Comparison of ENCODE assay signal across 10 cellular contexts in the genomic region with DNA sequence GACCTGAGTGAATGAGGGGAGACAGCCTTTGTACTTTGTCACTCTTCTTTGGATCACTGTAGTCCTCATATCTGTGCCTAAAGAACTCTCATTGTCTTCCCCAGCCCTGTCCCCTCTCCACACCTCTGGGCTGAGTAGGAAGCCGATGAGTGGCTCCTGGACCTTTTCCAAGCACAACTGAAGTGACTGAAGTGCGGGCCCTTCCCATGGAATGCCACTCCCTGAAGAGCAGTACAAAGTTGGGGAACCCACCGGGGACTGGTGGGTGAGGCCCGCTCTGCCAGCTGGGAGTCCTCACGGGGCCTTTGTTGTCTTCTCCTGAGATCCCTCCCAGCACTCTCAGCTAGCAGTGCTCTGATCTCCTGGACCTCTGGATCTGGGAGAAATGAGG.
DNase-seq lines count a peak whose midpoint lies in the region; ATAC-seq and TF ChIP-seq lines count a peak whose summit lies in the region.
"Had no signal": no experiment of that assay in that cellular context is flagged by ENCODE, and none has a peak within 500 bp of the region (broad histone marks: within the 10 kb centered on the region; RNA-seq: fewer than 3 reads in every experiment).

No MANE protein-coding gene starts in this region.

- H3K23me2 ChIP-seq in H9 (ENCODE audit: insufficient read length, low read depth, low read length, poor library complexity, severe bottlenecking) = no peaks in the 10 kb centered on the region

- H3K4me2 ChIP-seq in H9 (ENCODE audit: insufficient read depth, insufficient read length, low read length) = no peak overlapping the region

- no peak for DNase-seq in H9
- peak; percentile 66 for DNase-seq in astrocyte of the hippocampus (ENCODE audit: low read depth, low spot score)
- peak; percentile 52 for DNase-seq in left ventricle myocardium superior
- DNase-seq in iPS-NIHi11 (ENCODE audit: low spot score) = no peak
- DNase-seq in esophagus muscularis mucosa (ENCODE audit: extremely low spot score) = no peak
- DNase-seq: erythroblast, MM.1S, RPMI8226 had no signal

- H3K9me3 Mint-ChIP-seq in H9 = no peaks in the 10 kb centered on the region; a peak in 2 of 5 replicates

- H2BK12ac ChIP-seq in H9 (ENCODE audit: insufficient read length, low read depth, low read length) = no peak overlapping the region

- no peak for TF ChIP-seq EP300 in esophagus muscularis mucosa (IDR thresholded peaks at IDR 0.05)

- H3K4me3 ChIP-seq in skeletal muscle tissue (ENCODE audit: low read length in 3 of 3) = no peak overlapping the region
- H3K4me3 ChIP-seq in esophagus muscularis mucosa = no peak overlapping the region

- H3K4me1 ChIP-seq in H9 (ENCODE audit: insufficient read depth, low read length) (peaks cover 10% of the 10 kb centered on the region; the same call in 1 of the 2 replicates), skeletal muscle tissue (ENCODE audit: control insufficient read depth in 3 of 3, insufficient read depth in 3 of 3, low read length in 3 of 3) (peaks cover 71 to 78% (median 73%) of the 10 kb centered on the region in 3 donors), esophagus muscularis mucosa (peaks cover 22 to 64% (median 56%) of the 10 kb centered on the region in 4 donors)

- no peak overlapping the region for H3K4ac ChIP-seq in H9 (ENCODE audit: low read depth, low read length)

- no peak overlapping the region for H2BK5ac ChIP-seq in H9 (ENCODE audit: insufficient read length, low read length)

- H3K27me3 Mint-ChIP-seq in H9 (ENCODE audit: low read depth) = no peaks in the 10 kb centered on the region; the same call in 1 of the 2 replicates

- no peak overlapping the region for H3K14ac ChIP-seq in H9 (ENCODE audit: insufficient read depth, low read length)

- H3K36me3 ChIP-seq in skeletal muscle tissue (ENCODE audit: control insufficient read depth in 3 of 3, insufficient read depth in 3 of 3, low read length in 3 of 3) (peaks cover 9 to 27% (median 18%) of the 10 kb centered on the region in 3 donors), esophagus muscularis mucosa (peaks cover 0 to 47% (median 31%) of the 10 kb centered on the region in 4 donors)

- peak; percentile 58 for ATAC-seq in left ventricle myocardium superior
- no peak for ATAC-seq in HG03025 (IDR thresholded peaks at IDR 0.05; ENCODE audit: low FRiP score, unreplicated experiment)

- H3K27ac Mint-ChIP-seq in H9 = peak overlapping the region; percentile 40 to 85 (median 85); a peak in 4 of 7 replicates

- no peak overlapping the region for H4K91ac ChIP-seq in H9 (ENCODE audit: insufficient read length, low read depth, low read length)

- H3K18ac ChIP-seq in H9 (ENCODE audit: insufficient read length, low read depth, low read length) = no peak overlapping the region

- no peak overlapping the region for H4K8ac ChIP-seq in H9 (replicated peaks; ENCODE audit: insufficient read length, low read depth, low read length)

- no peak overlapping the region for H3K9ac ChIP-seq in H9 (ENCODE audit: extremely low read depth, insufficient read length, low read length)
- peak overlapping the region in 1 of 3 donors; percentile 80 for H3K9ac ChIP-seq in skeletal muscle tissue (ENCODE audit: low read depth in 1 of 3, low read length in 3 of 3)

- no peaks in the 10 kb centered on the region for H4K20me1 ChIP-seq in H9 (ENCODE audit: control insufficient read depth, insufficient read depth, insufficient read length)

- no peak overlapping the region for H3K56ac ChIP-seq in H9 (ENCODE audit: insufficient read length, low read depth, low read length)

- no peak overlapping the region for H2AFZ ChIP-seq in H9 (ENCODE audit: low read length)

- H3K9me3 ChIP-seq in H9 (ENCODE audit: control insufficient read depth, low read depth, low read length) (no peaks in the 10 kb centered on the region), skeletal muscle tissue (ENCODE audit: control insufficient read depth in 3 of 3, low read length in 3 of 3) (no peaks in the 10 kb centered on the region), esophagus muscularis mucosa (no peaks in the 10 kb centered on the region)

- H3K27ac ChIP-seq in H9 (ENCODE audit: insufficient read length, low read depth, low read length) = no peak overlapping the region
- peak overlapping the region; percentile 23 for H3K27ac ChIP-seq in skeletal muscle tissue (ENCODE audit: low read depth, low read length)
- no peak overlapping the region for H3K27ac ChIP-seq in esophagus muscularis mucosa (replicated peaks in 1 of 4)

- H4K5ac ChIP-seq in H9 (ENCODE audit: insufficient read length, low read depth, low read length) = no peak overlapping the region

- H3K79me2 ChIP-seq in H9 (ENCODE audit: insufficient read depth, low read length) = no peaks in the 10 kb centered on the region

- TF ChIP-seq CTCF in H9 (conservative IDR thresholded peaks at IDR 0.05) = no peak
- no peak for TF ChIP-seq CTCF in esophagus muscularis mucosa (IDR thresholded peaks at IDR 0.05)

- no peak overlapping the region for H2BK20ac ChIP-seq in H9 (ENCODE audit: low read depth, low read length, poor library complexity, severe bottlenecking)

- no peak overlapping the region for H2AK5ac ChIP-seq in H9 (ENCODE audit: insufficient read length, low read length)

- intact Hi-C loops in left ventricle myocardium superior (cut with micrococcal nuclease) = loop anchor here (10.0 kb wide), 2 partner anchors 90 kb away; partner anchors contain the start of genes AAGAB and IQCH
- intact Hi-C loops in esophagus muscularis mucosa (cut with DNase I) = loop anchor here (10.0 kb wide), 1 partner anchor 220 kb away; no protein-coding TSS in a partner anchor

- peak overlapping the region in 1 of 2 experiments; percentile 8; a peak in 1 of 5 replicates for H3K4me3 Mint-ChIP-seq in H9

- no peaks in the 10 kb centered on the region for H3K27me3 ChIP-seq in H9 (ENCODE audit: insufficient read depth, low read length)
- no peaks in the 10 kb centered on the region for H3K27me3 ChIP-seq in skeletal muscle tissue (ENCODE audit: control insufficient read depth in 3 of 3, insufficient read depth in 3 of 3, low read length in 3 of 3)
- H3K27me3 ChIP-seq in esophagus muscularis mucosa = no peaks in the 10 kb centered on the region

- no peak overlapping the region for H2BK120ac ChIP-seq in H9 (ENCODE audit: low read depth, low read length, poor library complexity, severe bottlenecking)

- no CpG with 5 or more reads among the region's 5 CpGs for WGBS in H9 (ENCODE audit: extremely low coverage, insufficient read length, low lambda C conversion rate)
- 75% methylated on average over 5 of the region's 5 CpGs for WGBS in esophagus muscularis mucosa

- H3K4me1 Mint-ChIP-seq in H9 = peaks cover 40 to 50% of the 10 kb centered on the region in 2 experiments

- TF ChIP-seq POLR2A in esophagus muscularis mucosa (IDR thresholded peaks at IDR 0.05; ENCODE audit: low read depth) = no peak

- no peaks in the 10 kb centered on the region for H3K79me1 ChIP-seq in H9 (ENCODE audit: insufficient read depth, low read depth, low read length, poor library complexity, severe bottlenecking)

- H2BK15ac ChIP-seq in H9 (ENCODE audit: low read depth, low read length) = no peak overlapping the region

- H3K36me3 Mint-ChIP-seq in H9 (ENCODE audit: insufficient read depth in 1 of 3, low read depth in 3 of 3) = peaks cover 10 to 27% (median 16%) of the 10 kb centered on the region in 3 experiments

- H3K23ac ChIP-seq in H9 (ENCODE audit: insufficient read length, low read depth, low read length) = no peak overlapping the region

- H3T11ph ChIP-seq in H9 (ENCODE audit: low read length) = no peak overlapping the region

Comparison
In these comparisons a context has a peak if more than half of its experiments do, and no peak if none do; other contexts are left out.
1. DNase-seq: peak in astrocyte of the hippocampus (single experiment) and left ventricle myocardium superior (single experiment); none in H9 (single experiment), iPS-NIHi11 (single experiment) and esophagus muscularis mucosa (single experiment).